8 cellular contexts compared by ENCODE assay signal in genomic region chr3:170128977-170129431, GRCh38. TPM values are rescaled to one million over a fixed set of nuclear protein-coding genes. Genes with fewer than 3 reads are reported as not detected.
DNase-seq lines count a peak whose midpoint lies in the region; ATAC-seq lines count a peak whose summit lies in the region.

No MANE protein-coding gene starts in this region.

- H3K4me1 Mint-ChIP-seq in CD4-positive, CD25-positive, alpha-beta regulatory T cell: peaks cover 32 to 49% (median 41%) of the 10 kb centered on the region in 4 donors
- H3K4me1 Mint-ChIP-seq in immature natural killer cell: peaks cover 22 to 52% of the 10 kb centered on the region in 2 donors

- no peaks in the 10 kb centered on the region for H3K27me3 Mint-ChIP-seq in CD4-positive, CD25-positive, alpha-beta regulatory T cell
- H3K27me3 Mint-ChIP-seq in immature natural killer cell (ENCODE audit: low read depth in 3 of 3): peaks cover 0 to 3% (median 0%) of the 10 kb centered on the region in 3 donors

- H3K4me3 ChIP-seq in CD4-positive, CD25-positive, alpha-beta regulatory T cell (ENCODE audit: low read depth, low read length): peak overlapping the region; percentile 16

- H3K4me1 ChIP-seq in CD4-positive, CD25-positive, alpha-beta regulatory T cell (ENCODE audit: control insufficient read depth, insufficient read depth, low read length, poor library complexity, severe bottlenecking): peaks cover 8% of the 10 kb centered on the region

- H3K36me3 ChIP-seq in CD4-positive, CD25-positive, alpha-beta regulatory T cell (ENCODE audit: control insufficient read depth, insufficient read depth, low read length): peaks cover 58% of the 10 kb centered on the region

- peaks cover 33% of the 10 kb centered on the region for H3K36me3 Mint-ChIP-seq in CD4-positive, CD25-positive, alpha-beta regulatory T cell
- peaks cover 26 to 36% (median 31%) of the 10 kb centered on the region in 3 donors for H3K36me3 Mint-ChIP-seq in immature natural killer cell

- H3K27me3 ChIP-seq in CD4-positive, CD25-positive, alpha-beta regulatory T cell (ENCODE audit: control insufficient read depth, insufficient read depth, low read length): no peaks in the 10 kb centered on the region

- H3K9me3 ChIP-seq in CD4-positive, CD25-positive, alpha-beta regulatory T cell (ENCODE audit: control insufficient read depth in 2 of 2, low read length in 2 of 2): peaks cover 5 to 6% of the 10 kb centered on the region in 2 experiments

- H3K4me3 Mint-ChIP-seq in CD4-positive, CD25-positive, alpha-beta regulatory T cell: peak overlapping the region in 3 of 4 donors; percentile 44 to 83 (median 54)
- H3K4me3 Mint-ChIP-seq in immature natural killer cell: peak overlapping the region in 4 of 5 donors; percentile 10 to 60 (median 32)

- peak overlapping the region; percentile 11 to 70 (median 65) for H3K27ac Mint-ChIP-seq in CD4-positive, CD25-positive, alpha-beta regulatory T cell
- H3K27ac Mint-ChIP-seq in immature natural killer cell: peak overlapping the region; percentile 70 to 85 (median 80)

- no peak for DNase-seq in CD4-positive, CD25-positive, alpha-beta regulatory T cell
- DNase-seq in RPMI8226: peak; percentile 80
- DNase-seq in immature natural killer cell: no peak
- DNase-seq in NCI-H2107 treated with DMSO at 0.1 percent for 48 hours (lab: John Stamatoyannopoulos, UW; ENCODE audit: unreplicated experiment): no peak
- no peak for DNase-seq in superior temporal gyrus (ENCODE audit: extremely low spot score)
- DNase-seq in 8988T: no peak

- peaks cover 0 to 10% (median 2%) of the 10 kb centered on the region in 7 donors for H3K9me3 Mint-ChIP-seq in CD4-positive, CD25-positive, alpha-beta regulatory T cell
- H3K9me3 Mint-ChIP-seq in immature natural killer cell: no peaks in the 10 kb centered on the region

- no peak for ATAC-seq in CD4-positive, CD25-positive, alpha-beta regulatory T cell (ENCODE audit: low read depth in 2 of 2)
- peak; percentile 67 for ATAC-seq in GM18909 (IDR thresholded peaks at IDR 0.05; ENCODE audit: poor library complexity, unreplicated experiment)
- ATAC-seq in HG03066 (IDR thresholded peaks at IDR 0.05; ENCODE audit: low read depth, unreplicated experiment): peak; percentile 34

- no peak overlapping the region for H3K27ac ChIP-seq in CD4-positive, CD25-positive, alpha-beta regulatory T cell (ENCODE audit: insufficient read depth, low read length, poor library complexity, severe bottlenecking)

RNA-seq across cellular contexts. Expression of gene PHC3, which starts 52.5 kb away (rescaled TPM):
- total RNA-seq in CD4-positive, CD25-positive, alpha-beta regulatory T cell: 177 TPM
- polyA plus RNA-seq in CD4-positive, CD25-positive, alpha-beta regulatory T cell: 10 to 100 TPM; 38.5 to 50.1 (median 42.7) TPM
- 10 to 100 TPM; 18.2 to 37.2 (median 19.0) TPM for polyA plus RNA-seq in immature natural killer cell

Comparison
In these comparisons a context has a peak if more than half of its experiments do, and no peak if none do; other contexts are left out.
1. ATAC-seq: peak in GM18909 (single experiment) and HG03066 (single experiment); none in CD4-positive, CD25-positive, alpha-beta regulatory T cell (0 of 2).